32 cellular contexts compared by ENCODE assay signal in genomic region chr20:164618-165017, GRCh38. TPM values are rescaled to one million over a fixed set of nuclear protein-coding genes. Genes with fewer than 3 reads are reported as not detected.
"Had no signal": no experiment of that assay in that cellular context is flagged by ENCODE, and none has a peak within 500 bp of the region (broad histone marks: within the 10 kb centered on the region; RNA-seq: fewer than 3 reads in every experiment).

No MANE protein-coding gene starts in this region.

- FAIRE-seq: urothelium cell line had no signal

- H3K36me3 ChIP-seq: stomach, suprapubic skin, thoracic aorta, thyroid gland, tibial artery, tibial nerve, transverse colon, upper lobe of left lung, upper lobe of right lung, uterus, vagina had no signal

- H3K27me3 ChIP-seq: suprapubic skin, testis, thyroid gland, tibial artery, tibial nerve, transverse colon, upper lobe of left lung, upper lobe of right lung, uterus, vagina had no signal

- ATAC-seq: stimulated activated effector memory CD8-positive, alpha-beta T cell treated with anti-CD3 and anti-CD28 coated beads, Interleukin-12 subunit alpha, Interleukin-12 subunit beta, amount 100 ng/mL, for 72 hours; stimulated activated memory B cell treated with anti-CD40 and anti-IgM and Interleukin-4, amounts not matched to agents 10 μg/mL and 1 μg/mL and 100 μg/mL, for 72 hours; stimulated activated naive B cell treated with anti-CD40 and anti-IgM and Interleukin-4, amounts not matched to agents 10 μg/mL and 1 μg/mL and 100 μg/mL, for 72 hours; stimulated activated naive CD8-positive, alpha-beta T cell treated with anti-CD3 and anti-CD28 coated beads, Interleukin-15, amount 100 ng/mL, for 72 hours; stimulated activated naive CD8-positive, alpha-beta T cell treated with anti-CD3 and anti-CD28 coated beads, Interleukin-15, Interleukin-2, amounts not matched to agents 100 U/mL and 50 U/mL, for 24 hours; upper lobe of right lung had no signal

- DNase-seq: stimulated activated CD4-positive, alpha-beta T cell treated with anti-CD3 and anti-CD28 coated beads, Interleukin-2, amount 100 ng/mL, for 48 hours; stimulated activated CD4-positive, alpha-beta T cell treated with anti-CD3 and anti-CD28 coated beads, Interleukin-4, amount 100 ng/mL, for 1 hour; stimulated activated CD4-positive, alpha-beta T cell treated with anti-CD3 and anti-CD28 coated beads, Interleukin-4, amount 100 ng/mL, for 24 hours; stimulated activated CD4-positive, alpha-beta T cell treated with anti-CD3 and anti-CD28 coated beads, Interleukin-4, amount 100 ng/mL, for 4 hours; stimulated activated CD8-positive, alpha-beta memory T cell treated with anti-CD3 and anti-CD28 coated beads, Interleukin-4, amount 100 ng/mL, for 48 hours; stimulated activated naive B cell treated with anti-CD40 and anti-IgM and Interleukin-4, amounts not matched to agents 10 μg/mL and 1 μg/mL and 100 μg/mL, for 72 hours; stimulated activated naive CD4-positive, alpha-beta T cell; stimulated activated naive CD4-positive, alpha-beta T cell treated with Interleukin-2 at 50 U/mL for 16 hours; stimulated activated naive CD8-positive, alpha-beta T cell treated with anti-CD3 and anti-CD28 coated beads, Interleukin-15, amount 100 ng/mL, for 72 hours; stimulated activated naive CD8-positive, alpha-beta T cell treated with anti-CD3 and anti-CD28 coated beads, Interleukin-15, Interleukin-2, amounts not matched to agents 100 U/mL and 50 U/mL, for 24 hours; stomach; substantia nigra; testis; thyroid gland; tibial artery; transverse colon; trophoblast cell; upper lobe of left lung; upper lobe of right lung; uterus had no signal

- H3K4me3 ChIP-seq: stomach, suprapubic skin, testis, thoracic aorta, thyroid gland, tibial artery, tibial nerve, transverse colon, upper lobe of left lung, upper lobe of right lung, uterus, vagina had no signal

- H3K9me3 ChIP-seq: stomach, suprapubic skin, testis, thoracic aorta, thyroid gland, tibial artery, tibial nerve, transverse colon, upper lobe of left lung, upper lobe of right lung, uterus, vagina had no signal

- H3K4me1 ChIP-seq: stomach, suprapubic skin, testis, thyroid gland, tibial artery, tibial nerve, transverse colon, upper lobe of left lung, upper lobe of right lung, uterus, vagina had no signal

- H3K27ac ChIP-seq: stomach, suprapubic skin, testis, thoracic aorta, thyroid gland, tibial artery, tibial nerve, transverse colon, upper lobe of left lung, upper lobe of right lung, uterus, vagina had no signal

RNA-seq across cellular contexts. Expression of gene DEFB127, which starts 7.4 kb away (rescaled TPM):
- total RNA-seq: stomach, subcutaneous adipose tissue, suprapubic skin, temporal lobe, testis, thoracic aorta, thyroid gland, tibial nerve, transverse colon, upper lobe of left lung, upper lobe of right lung, ureter, urinary bladder, uterus, vagina had no signal
- polyA plus RNA-seq: stomach, thymus, urinary bladder had no signal

RNA-seq across cellular contexts. Expression of gene DEFB126, which starts 22.2 kb away (rescaled TPM):
- total RNA-seq: stomach, subcutaneous adipose tissue, suprapubic skin, temporal lobe, testis, thoracic aorta, thyroid gland, tibial nerve, transverse colon, upper lobe of left lung, upper lobe of right lung, ureter, urinary bladder, uterus, vagina had no signal
- polyA plus RNA-seq: stomach, thymus, urinary bladder had no signal

RNA-seq across cellular contexts. Expression of gene DEFB128, which starts 24.9 kb away (rescaled TPM):
- total RNA-seq: stomach, subcutaneous adipose tissue, suprapubic skin, temporal lobe, testis, thoracic aorta, thyroid gland, tibial nerve, transverse colon, upper lobe of left lung, upper lobe of right lung, ureter, urinary bladder, uterus, vagina had no signal
- polyA plus RNA-seq: stomach, thymus, urinary bladder had no signal
